8 cellular contexts compared by ENCODE assay signal in the genomic region with DNA sequence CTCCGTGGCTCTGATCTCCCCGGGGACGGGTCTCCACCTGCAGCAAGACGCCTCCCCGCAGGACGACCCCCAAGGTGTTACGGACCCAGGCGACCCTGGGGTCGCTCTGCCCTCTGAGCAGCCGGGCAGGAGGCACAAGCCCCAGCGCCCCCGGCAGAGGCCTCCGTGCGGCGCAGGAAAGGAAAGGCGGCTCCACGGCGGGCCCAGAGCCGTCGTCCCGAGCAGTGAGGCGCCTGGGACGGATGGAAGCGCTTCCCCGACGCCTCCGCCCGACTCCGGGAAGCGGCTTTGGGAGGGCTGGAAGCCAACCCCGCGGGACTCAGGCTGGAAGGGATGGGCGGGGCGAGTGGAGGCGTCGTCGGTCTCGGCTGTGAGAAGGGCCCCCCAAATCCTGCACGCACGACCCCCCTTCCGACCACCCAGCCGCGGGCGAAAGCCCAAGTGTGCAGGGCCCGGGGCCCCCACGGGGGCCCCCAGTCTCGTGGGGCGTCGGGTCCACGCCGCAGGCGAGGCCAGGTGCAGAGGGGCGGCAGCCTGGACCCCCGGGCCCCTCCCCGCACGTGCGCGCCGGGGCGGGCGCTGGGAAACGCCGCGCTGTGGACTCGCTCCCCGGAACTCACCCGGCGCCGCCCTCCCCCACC. TPM values are rescaled to one million over a fixed set of nuclear protein-coding genes. Genes with fewer than 3 reads are reported as not detected.
DNase-seq lines count a peak whose midpoint lies in the region; ATAC-seq, FAIRE-seq and TF ChIP-seq lines count a peak whose summit lies in the region.

No MANE protein-coding gene starts in this region.

- H3K9ac ChIP-seq in endothelial cell of umbilical vein (replicated peaks; ENCODE audit: extremely low read depth, insufficient read depth, low read length), result no peak overlapping the region

- TF ChIP-seq POLR2A in endothelial cell of umbilical vein (IDR thresholded peaks at IDR 0.05; ENCODE audit: low read depth, low read length), result no peak

- H3K4me2 ChIP-seq in endothelial cell of umbilical vein (ENCODE audit: insufficient read depth, low read length), result peak overlapping the region; percentile 47

- peaks cover 13% of the 10 kb centered on the region for H3K4me1 Mint-ChIP-seq in activated CD4-positive, alpha-beta T cell treated with anti-CD3 and anti-CD28 coated beads, Interleukin-2, amount 10 ng/mL, durations not matched to agents 24 days and 14 days
- H3K4me1 Mint-ChIP-seq in naive thymus-derived CD8-positive, alpha-beta T cell, result peaks cover 14 to 25% (median 19%) of the 10 kb centered on the region in 4 donors

- peak overlapping the region; percentile 79 for H2AFZ ChIP-seq in endothelial cell of umbilical vein (ENCODE audit: low read depth, low read length)

- POLR2A ChIA-PET in endothelial cell of umbilical vein (lab: Charles Lee), result interaction anchor here (0.8 kb wide), 1 partner anchor 241 kb away, joined by 4 read pairs; no protein-coding TSS in a partner anchor
- POLR2A ChIA-PET in naive thymus-derived CD8-positive, alpha-beta T cell (lab: Charles Lee), result interaction anchor here (0.5 to 1.7 kb wide), 4 partner anchors 34 to 1042 kb away, joined by 3 to 6 read pairs (median 5); no protein-coding TSS in a partner anchor

- H3K9me3 ChIP-seq in endothelial cell of umbilical vein (replicated peaks; ENCODE audit: control insufficient read depth, insufficient read depth, low read length), result no peaks in the 10 kb centered on the region

- intact Hi-C loops in activated CD4-positive, alpha-beta T cell treated with anti-CD3 and anti-CD28 coated beads, Interleukin-2, amount 10 ng/mL, durations not matched to agents 24 days and 14 days (cut with micrococcal nuclease), result no loop called here
- intact Hi-C loops in endothelial cell of umbilical vein (cut with micrococcal nuclease), result loop anchor here (2.0 kb wide), 1 partner anchor 77 kb away; no protein-coding TSS in a partner anchor

- H3K27me3 ChIP-seq in endothelial cell of umbilical vein (ENCODE audit: control insufficient read depth in 2 of 2, insufficient read depth in 2 of 2, low read length in 2 of 2), result no peaks in the 10 kb centered on the region

- CTCF ChIA-PET in endothelial cell of umbilical vein (lab: Charles Lee), result interaction anchor here (0.6 to 4.8 kb wide), 30 partner anchors 9 to 315 kb away, joined by 3 to 85 read pairs (median 4); a partner anchor contains a TSS

- dilution Hi-C loops in endothelial cell of umbilical vein (cut with MboI; ENCODE audit: extremely low pct_ligation_motif_present, low sequenced_read_pairs), result no loop called here

- peak; percentile 65 for DNase-seq in activated CD4-positive, alpha-beta T cell treated with anti-CD3 and anti-CD28 coated beads, Interleukin-2, amount 10 ng/mL, durations not matched to agents 24 days and 14 days
- DNase-seq in activated CD4-positive, alpha-beta T cell treated with anti-CD3 and anti-CD28 coated beads for 4 hours, result no peak
- no peak for DNase-seq in endothelial cell of umbilical vein (ENCODE audit: low read depth, low spot score)
- peak in 3 of 10 donors; percentile 9 to 24 (median 19) for DNase-seq in naive thymus-derived CD8-positive, alpha-beta T cell

- peaks cover 35% of the 10 kb centered on the region for H3K27me3 Mint-ChIP-seq in activated CD4-positive, alpha-beta T cell treated with anti-CD3 and anti-CD28 coated beads, Interleukin-2, amount 10 ng/mL, durations not matched to agents 24 days and 14 days
- peaks cover 4 to 43% (median 7%) of the 10 kb centered on the region in 5 donors for H3K27me3 Mint-ChIP-seq in naive thymus-derived CD8-positive, alpha-beta T cell

- TF ChIP-seq CTCF in VCaP (conservative IDR thresholded peaks at IDR 0.05) (no peak), endothelial cell of umbilical vein (IDR thresholded peaks at IDR 0.05; ENCODE audit: extremely low read depth in 1 of 2, insufficient read depth in 1 of 2, low read depth in 1 of 2, low read length in 2 of 2) (no peak)

- no peak overlapping the region for H3K27ac Mint-ChIP-seq in activated CD4-positive, alpha-beta T cell treated with anti-CD3 and anti-CD28 coated beads, Interleukin-2, amount 10 ng/mL, durations not matched to agents 24 days and 14 days
- H3K27ac Mint-ChIP-seq in naive thymus-derived CD8-positive, alpha-beta T cell, result no peak overlapping the region

- H4K20me1 ChIP-seq in endothelial cell of umbilical vein (replicated peaks; ENCODE audit: control insufficient read depth, extremely low read depth, insufficient read depth, low read length), result no peaks in the 10 kb centered on the region

- H3K27ac ChIP-seq in VCaP, result peak overlapping the region; percentile 63; the same call in 1 of the 2 replicates
- H3K27ac ChIP-seq in endothelial cell of umbilical vein (ENCODE audit: insufficient read depth, low read depth, low read length), result no peak overlapping the region

- H3K4me1 ChIP-seq in endothelial cell of umbilical vein (ENCODE audit: control insufficient read depth, extremely low read depth, insufficient read depth, low read length), result peaks cover 5% of the 10 kb centered on the region

- peak; percentile 67 for FAIRE-seq in endothelial cell of umbilical vein (lab: Jason Lieb, UNC)

- peak overlapping the region in 2 of 3 experiments; percentile 31 to 40 for H3K4me3 ChIP-seq in endothelial cell of umbilical vein (replicated peaks in 1 of 3; ENCODE audit: insufficient read depth in 1 of 3, low read depth in 1 of 3, low read length in 3 of 3)

- no TSS peak for BruUV-seq in endothelial cell of umbilical vein (replicated peaks; lab: Mats Ljungman, UMichigan)

- H3K9me3 Mint-ChIP-seq in activated CD4-positive, alpha-beta T cell treated with anti-CD3 and anti-CD28 coated beads, Interleukin-2, amount 10 ng/mL, durations not matched to agents 24 days and 14 days, result peaks cover 5% of the 10 kb centered on the region
- no peaks in the 10 kb centered on the region for H3K9me3 Mint-ChIP-seq in naive thymus-derived CD8-positive, alpha-beta T cell

- peaks cover 3% of the 10 kb centered on the region for H3K36me3 Mint-ChIP-seq in activated CD4-positive, alpha-beta T cell treated with anti-CD3 and anti-CD28 coated beads, Interleukin-2, amount 10 ng/mL, durations not matched to agents 24 days and 14 days (ENCODE audit: low read depth)
- no peaks in the 10 kb centered on the region for H3K36me3 Mint-ChIP-seq in naive thymus-derived CD8-positive, alpha-beta T cell

- peak overlapping the region; percentile 73 for H3K4me3 Mint-ChIP-seq in activated CD4-positive, alpha-beta T cell treated with anti-CD3 and anti-CD28 coated beads, Interleukin-2, amount 10 ng/mL, durations not matched to agents 24 days and 14 days
- peak overlapping the region; percentile 18 to 74 (median 71) for H3K4me3 Mint-ChIP-seq in naive thymus-derived CD8-positive, alpha-beta T cell

- H3K9me1 ChIP-seq in endothelial cell of umbilical vein (replicated peaks; ENCODE audit: control insufficient read depth, extremely low read depth, insufficient read depth, low read length), result no peaks in the 10 kb centered on the region

- no peaks in the 10 kb centered on the region for H3K79me2 ChIP-seq in endothelial cell of umbilical vein (ENCODE audit: control insufficient read depth, insufficient read depth, low read length)

- H3K36me3 ChIP-seq in endothelial cell of umbilical vein (ENCODE audit: control insufficient read depth in 2 of 2, extremely low read depth in 1 of 2, insufficient read depth in 2 of 2, low read length in 2 of 2), result no peaks in the 10 kb centered on the region

- peak; percentile 46 to 55 for ATAC-seq in naive thymus-derived CD8-positive, alpha-beta T cell
- ATAC-seq in HG03442 (IDR thresholded peaks at IDR 0.05; ENCODE audit: unreplicated experiment), result no peak
- ATAC-seq in HG02981 (IDR thresholded peaks at IDR 0.05; ENCODE audit: unreplicated experiment), result no peak
- no peak for ATAC-seq in GM18498 (IDR thresholded peaks at IDR 0.05; ENCODE audit: unreplicated experiment)

TF ChIP-seq in endothelial cell of umbilical vein, 7 proteins besides CTCF, POLR2A, EP300 and RAD21:
- TF ChIP-seq GATA2 (IDR thresholded peaks at IDR 0.05; ENCODE audit: insufficient read depth, insufficient read length, low read depth, low read length) (no peak), EZH2 (IDR thresholded peaks at IDR 0.05; ENCODE audit: borderline replicate concordance, low read depth, low read length, severe bottlenecking) (peak; percentile 17)

RNA-seq across cellular contexts. Expression of a gene that starts 32.7 kb away (rescaled TPM):
- 2.5 and 3.7 TPM in 2 replicates for total RNA-seq in activated CD4-positive, alpha-beta T cell treated with anti-CD3 and anti-CD28 coated beads, Interleukin-2, amount 10 ng/mL, durations not matched to agents 24 days and 14 days
- total RNA-seq in endothelial cell of umbilical vein, result 4.4 and 7.0 TPM in 2 replicates
- 4.1 and 5.6 TPM in 2 replicates for polyA plus RNA-seq in endothelial cell of umbilical vein
- polyA plus RNA-seq in endothelial cell of umbilical vein (2011; cell fraction: cytosol; rRNA removed), result 2.9 and 5.4 TPM in 2 replicates
- 4.1 and 4.7 TPM in 2 replicates for polyA plus RNA-seq in endothelial cell of umbilical vein (2011; cell fraction: nucleus; rRNA removed)
- 5.5 and 10.8 TPM in 2 replicates for polyA plus RNA-seq in endothelial cell of umbilical vein (2012)
- 4.8 and 9.4 TPM in 2 replicates for polyA minus RNA-seq in endothelial cell of umbilical vein
- 2.9 TPM for polyA minus RNA-seq in endothelial cell of umbilical vein (2011; cell fraction: cytosol; rRNA and poly(A)+ RNA removed)
- 4.8 TPM in 2 replicates for polyA minus RNA-seq in endothelial cell of umbilical vein (2011; cell fraction: nucleus; rRNA and poly(A)+ RNA removed)
- total RNA-seq in naive thymus-derived CD8-positive, alpha-beta T cell, result 10 to 100 TPM; 26.4 to 30.0 TPM
- 1 to 10 TPM; 1.9 to 5.7 (median 2.7) TPM for polyA plus RNA-seq in naive thymus-derived CD8-positive, alpha-beta T cell

Comparison
In these comparisons a context has a peak if more than half of its experiments do, and no peak if none do; other contexts are left out.
1. ATAC-seq: peak in naive thymus-derived CD8-positive, alpha-beta T cell (2 of 2); none in HG03442 (single experiment), HG02981 (single experiment) and GM18498 (single experiment).